In the genomic region with DNA sequence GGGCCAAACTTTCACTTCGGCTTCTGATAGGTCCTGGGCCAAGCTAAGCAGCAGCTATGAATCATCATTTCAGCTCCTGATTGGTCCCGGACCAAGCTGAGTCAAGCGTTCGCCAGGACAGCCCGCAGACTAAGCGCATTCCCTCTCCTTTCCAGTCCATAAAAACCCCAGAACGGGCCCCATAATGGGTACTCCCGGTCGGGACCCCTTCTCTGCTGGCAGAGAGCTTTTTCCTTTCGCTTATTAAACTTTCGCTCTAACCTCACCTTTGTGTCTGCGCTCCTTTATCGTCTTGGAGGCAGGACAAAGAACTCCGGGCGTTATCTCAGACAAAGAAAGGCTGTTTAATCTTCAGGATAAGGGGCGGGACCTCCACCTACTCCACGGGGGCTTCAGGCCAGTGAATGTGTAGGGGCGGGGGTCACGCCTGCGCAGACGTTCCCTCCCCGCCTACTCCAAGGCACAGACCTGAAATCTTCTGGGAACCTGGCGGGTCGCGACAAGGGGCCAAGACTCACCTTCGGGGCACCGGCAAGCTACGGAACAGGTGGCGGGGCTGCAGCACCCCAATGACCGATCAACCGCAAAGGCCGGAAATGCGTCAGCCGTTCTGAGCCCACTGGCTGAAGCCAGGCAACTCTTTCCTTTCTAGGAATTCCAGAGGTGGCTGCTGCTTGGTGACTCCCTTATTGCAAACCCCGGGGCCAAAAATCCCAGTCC, we compare ENCODE assay signal across 8 cellular contexts. TPM values are rescaled to one million over a fixed set of nuclear protein-coding genes. Genes with fewer than 3 reads are reported as not detected.
DNase-seq lines count a peak whose midpoint lies in the region; ATAC-seq lines count a peak whose summit lies in the region.

A gene (minus strand): TSS at position 585 of the 720 bp plus-strand sequence. CDS start 6,465 bp downstream, outside the sequence.

- peaks cover 6% of the 10 kb centered on the region for H3K9me3 Mint-ChIP-seq in natural killer cell treated with Interleukin-12 subunit alpha and Interleukin-12 subunit beta and Interleukin-15 and Interleukin-18, amount 100 ng/mL, for 72 hours

- DNase-seq in DMS 273 treated with DMSO at 0.1 percent for 48 hours (lab: John Stamatoyannopoulos, UW) = peak; percentile 92
- DNase-seq in KBM-7 = peak; percentile 97
- DNase-seq in RPMI7951 (ENCODE audit: low read depth) = peak; percentile 99
- peak; percentile 93 for DNase-seq in activated effector memory CD4-positive, alpha-beta T cell treated with anti-CD3 and anti-CD28 coated beads, Interleukin-2, amount 50 U/mL, for 16 hours
- peak; percentile 97 for DNase-seq in fibroblast of the conjunctiva (ENCODE audit: low read depth)
- DNase-seq in natural killer cell treated with Interleukin-12 subunit alpha and Interleukin-12 subunit beta and Interleukin-15 and Interleukin-18, amount 100 ng/mL, for 72 hours (ENCODE audit: low spot score) = peak; percentile 85
- peak; percentile 78 for DNase-seq in stimulated activated naive CD8-positive, alpha-beta T cell treated with anti-CD3 and anti-CD28 coated beads, Interleukin-15, Interleukin-2, amounts not matched to agents 100 U/mL and 50 U/mL, for 24 hours

- ATAC-seq in GM21619 (IDR thresholded peaks at IDR 0.05; ENCODE audit: unreplicated experiment) = peak; percentile 85
- ATAC-seq in natural killer cell treated with Interleukin-12 subunit alpha and Interleukin-12 subunit beta and Interleukin-15 and Interleukin-18, amount 100 ng/mL, for 72 hours = peak; percentile 93 to 95
- peak; percentile 91 for ATAC-seq in stimulated activated naive CD8-positive, alpha-beta T cell treated with anti-CD3 and anti-CD28 coated beads, Interleukin-15, Interleukin-2, amounts not matched to agents 100 U/mL and 50 U/mL, for 24 hours

- peak within 1 kb of the TSS in 1 of 2 donors; percentile 0 for H3K27ac Mint-ChIP-seq in natural killer cell treated with Interleukin-12 subunit alpha and Interleukin-12 subunit beta and Interleukin-15 and Interleukin-18, amount 100 ng/mL, for 72 hours

- H3K4me3 Mint-ChIP-seq in natural killer cell treated with Interleukin-12 subunit alpha and Interleukin-12 subunit beta and Interleukin-15 and Interleukin-18, amount 100 ng/mL, for 72 hours = no peak within 1 kb of the TSS

- in situ Hi-C loops in KBM-7 (cut with MboI; ENCODE audit: low pct_unique_long_range_greater_than_20kb, low sequenced_read_pairs) = no loop called here

- H3K27me3 Mint-ChIP-seq in natural killer cell treated with Interleukin-12 subunit alpha and Interleukin-12 subunit beta and Interleukin-15 and Interleukin-18, amount 100 ng/mL, for 72 hours = peaks cover 0 to 3% of the 10 kb centered on the region in 2 donors

- H3K4me1 Mint-ChIP-seq in natural killer cell treated with Interleukin-12 subunit alpha and Interleukin-12 subunit beta and Interleukin-15 and Interleukin-18, amount 100 ng/mL, for 72 hours (ENCODE audit: low read depth in 2 of 2) = peaks cover 5 to 12% of the 10 kb centered on the region in 2 donors

- peaks cover 10% of the 10 kb centered on the region for H3K36me3 Mint-ChIP-seq in natural killer cell treated with Interleukin-12 subunit alpha and Interleukin-12 subunit beta and Interleukin-15 and Interleukin-18, amount 100 ng/mL, for 72 hours

RNA-seq across cellular contexts. Expression of the gene that starts here (rescaled TPM):
- total RNA-seq in RPMI7951 (2014; rRNA removed; shearing (Covaris generic)) = 1.6 and 3.8 TPM in 2 replicates
- 1 to 10 TPM in 1 of 2 donors, under 1 TPM in 1; 0.40 to 2.0 TPM for total RNA-seq in natural killer cell treated with Interleukin-12 subunit alpha and Interleukin-12 subunit beta and Interleukin-15 and Interleukin-18, amount 100 ng/mL, for 72 hours

Comparison
In these comparisons a context has a peak if more than half of its experiments do, and no peak if none do; other contexts are left out.
1. Peak in every context shown above with its lines: DNase-seq and ATAC-seq.